In the genomic region with DNA sequence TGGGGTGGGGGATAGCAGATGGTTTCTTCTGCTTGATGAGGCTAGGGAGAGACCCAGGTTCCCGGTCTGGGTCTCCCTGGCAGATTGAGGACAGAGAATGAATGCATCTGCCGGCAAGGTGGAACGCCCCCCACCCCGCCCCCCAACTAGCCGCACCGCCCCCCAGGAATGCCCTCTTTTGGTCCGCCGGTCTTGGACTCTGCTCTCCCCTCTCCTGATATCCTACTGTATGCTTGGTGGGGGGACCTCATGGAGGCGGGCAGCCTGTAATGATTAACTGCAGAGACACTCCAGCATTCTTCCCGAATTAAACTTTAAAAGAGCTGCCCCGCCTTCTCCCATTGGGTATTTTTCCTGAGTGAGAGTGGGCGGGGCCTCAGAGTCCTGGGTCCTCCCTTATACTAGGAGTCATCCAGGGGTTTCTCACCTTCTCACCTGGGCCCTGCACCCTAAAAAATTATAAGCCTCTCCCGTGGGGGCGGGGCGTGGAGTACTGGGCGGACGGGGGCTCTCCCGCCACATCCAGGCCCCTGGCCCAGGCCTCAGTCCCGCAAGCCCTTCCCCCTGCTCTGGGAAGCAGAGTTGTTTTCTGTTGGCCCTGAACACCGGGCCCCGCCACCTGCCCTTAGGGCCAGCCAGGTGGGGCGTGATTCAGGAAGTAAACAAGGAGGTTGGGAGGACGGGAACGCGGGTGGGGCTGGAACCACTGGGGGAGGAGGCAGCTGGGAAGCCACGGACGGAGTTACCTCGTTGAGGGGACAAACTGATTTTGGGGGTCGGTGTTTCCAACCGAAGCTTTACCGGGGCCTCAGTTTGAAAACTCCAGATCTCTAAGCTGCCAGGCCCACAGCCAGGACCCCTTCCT, we compare ENCODE assay signal across 6 cellular contexts. TPM values are rescaled to one million over a fixed set of nuclear protein-coding genes. Genes with fewer than 3 reads are reported as not detected.
DNase-seq lines count a peak whose midpoint lies in the region; ATAC-seq and TF ChIP-seq lines count a peak whose summit lies in the region.

No MANE protein-coding gene starts in this region.

- H3K4me3 ChIP-seq in RWPE2 (ENCODE audit: severe bottlenecking), result peak overlapping the region; percentile 44
- peak overlapping the region; percentile 31 for H3K4me3 ChIP-seq in lower leg skin (ENCODE audit: low read depth, poor library complexity, severe bottlenecking)

- TF ChIP-seq CTCF in RWPE2 (IDR thresholded peaks at IDR 0.05; ENCODE audit: poor library complexity, severe bottlenecking) (no peak), lower leg skin (IDR thresholded peaks at IDR 0.05) (no peak)

- ATAC-seq in RWPE2 (ENCODE audit: low read depth) (peak; percentile 48), GM21737 (IDR thresholded peaks at IDR 0.05; ENCODE audit: unreplicated experiment) (no peak)

- no peaks in the 10 kb centered on the region for H3K9me3 ChIP-seq in RWPE2 (ENCODE audit: severe bottlenecking)

- peak overlapping the region; percentile 91 for H3K27ac ChIP-seq in RWPE2 (ENCODE audit: poor library complexity, severe bottlenecking)

- 4 to 15% methylated on average over 22 to 24 of the region's 31 CpGs for WGBS in lower leg skin, 2 donors

- no peaks in the 10 kb centered on the region for H3K27me3 ChIP-seq in RWPE2 (ENCODE audit: insufficient read depth, poor library complexity, severe bottlenecking)

- peak; percentile 77 for DNase-seq in GM03348 (ENCODE audit: low spot score)
- DNase-seq in RWPE2 (ENCODE audit: low spot score), result peak; percentile 87
- DNase-seq in lower leg skin (ENCODE audit: low spot score in 2 of 2), result peak; percentile 80 to 95
- DNase-seq in middle frontal gyrus (ENCODE audit: extremely low spot score, low spot score), result no peak
- no peak for DNase-seq in NCI-H446 treated with DMSO at 0.1 percent for 48 hours (lab: John Stamatoyannopoulos, UW)

- H3K4me1 ChIP-seq in RWPE2 (ENCODE audit: insufficient read depth, poor library complexity, severe bottlenecking), result peaks cover 10% of the 10 kb centered on the region

- H3K36me3 ChIP-seq in RWPE2 (ENCODE audit: low read depth), result peaks cover 19% of the 10 kb centered on the region

- TF ChIP-seq POLR2A in lower leg skin (IDR thresholded peaks at IDR 0.05), result no peak

- intact Hi-C loops in lower leg skin (cut with DNase I; ENCODE audit: low total_unique reads), result no loop called here

RNA-seq across cellular contexts. Expression of a gene that starts 1.5 kb away (rescaled TPM):
- 100 to 1,000 TPM in 2 of 4 donors, 10 to 100 TPM in 2; 66.0 to 148 (median 97.4) TPM for total RNA-seq in lower leg skin

RNA-seq across cellular contexts. Expression of a gene that starts 8.9 kb away (rescaled TPM):
- total RNA-seq in lower leg skin, result 10 to 100 TPM; 42.8 to 82.0 (median 59.7) TPM

RNA-seq across cellular contexts. Expression of a gene that starts 39.4 kb away (rescaled TPM):
- total RNA-seq in lower leg skin, result 100 to 1,000 TPM; 181 to 244 (median 191) TPM

RNA-seq across cellular contexts. Expression of a gene that starts 51.4 kb away (rescaled TPM):
- 10 to 100 TPM; 24.2 to 41.4 (median 28.8) TPM for total RNA-seq in lower leg skin

Comparison
In these comparisons a context has a peak if more than half of its experiments do, and no peak if none do; other contexts are left out.
1. DNase-seq: peak in GM03348 (single experiment), RWPE2 (single experiment) and lower leg skin (2 of 2); none in middle frontal gyrus (single experiment) and NCI-H446 treated with DMSO at 0.1 percent for 48 hours (single experiment).